Comparison of ENCODE assay signal across 8 cellular contexts in genomic region chr5:38846379-38846967, GRCh38. TPM values are rescaled to one million over a fixed set of nuclear protein-coding genes. Genes with fewer than 3 reads are reported as not detected.
DNase-seq lines count a peak whose midpoint lies in the region; ATAC-seq, FAIRE-seq and TF ChIP-seq lines count a peak whose summit lies in the region.
"Had no signal": no experiment of that assay in that cellular context is flagged by ENCODE, and none has a peak within 500 bp of the region (broad histone marks: within the 10 kb centered on the region; RNA-seq: fewer than 3 reads in every experiment).

No MANE protein-coding gene starts in this region.

- H3K36me3 ChIP-seq in adrenal gland (replicated peaks in 1 of 2) (no peaks in the 10 kb centered on the region), keratinocyte (ENCODE audit: control insufficient read depth in 2 of 2, extremely low read depth in 1 of 2, insufficient read depth in 2 of 2, low read length in 2 of 2) (peaks cover 5 to 22% of the 10 kb centered on the region in 2 experiments)

- no peak overlapping the region for H3K27ac Mint-ChIP-seq in stimulated activated naive CD8-positive, alpha-beta T cell treated with anti-CD3 and anti-CD28 coated beads, Interleukin-15, amount 100 ng/mL, for 72 hours

- peak overlapping the region; percentile 94 for H3K4me2 ChIP-seq in keratinocyte (ENCODE audit: control insufficient read depth, extremely low read depth, insufficient read depth, low read depth, low read length)

- peak overlapping the region; percentile 26 for H2AFZ ChIP-seq in keratinocyte (ENCODE audit: control insufficient read depth, low read length)

- H3K27ac ChIP-seq in adrenal gland (peak overlapping the region; percentile 73 to 99 (median 97)), keratinocyte (ENCODE audit: control insufficient read depth, insufficient read depth, low read length) (peak overlapping the region; percentile 98)
- H3K27ac ChIP-seq: HL-60 had no signal

- peak overlapping the region; percentile 95 for H3K9ac ChIP-seq in keratinocyte (ENCODE audit: control insufficient read depth, extremely low read depth, insufficient read depth, low read length)

- ATAC-seq in stimulated activated naive CD8-positive, alpha-beta T cell treated with anti-CD3 and anti-CD28 coated beads, Interleukin-15, amount 100 ng/mL, for 72 hours, result peak; percentile 35

- no peaks in the 10 kb centered on the region for H3K9me3 ChIP-seq in adrenal gland (replicated peaks in 1 of 3)
- peaks cover 3% of the 10 kb centered on the region for H3K9me3 ChIP-seq in keratinocyte (ENCODE audit: control insufficient read depth, low read depth, low read length)

- H3K27me3 Mint-ChIP-seq in stimulated activated naive CD8-positive, alpha-beta T cell treated with anti-CD3 and anti-CD28 coated beads, Interleukin-15, amount 100 ng/mL, for 72 hours, result peaks cover 71% of the 10 kb centered on the region

- peak overlapping the region; percentile 79 for H3K4me3 ChIP-seq in HFF-Myc (replicated peaks; ENCODE audit: low read depth, low read length)
- H3K4me3 ChIP-seq in adrenal gland, result peak overlapping the region in 3 of 4 donors; percentile 7 to 93 (median 64)
- peak overlapping the region; percentile 76 to 86 (median 84) for H3K4me3 ChIP-seq in keratinocyte (ENCODE audit: control insufficient read depth in 2 of 3, extremely low read depth in 1 of 3, insufficient read depth in 2 of 3, low read depth in 1 of 3, low read length in 3 of 3)

- no peak for DNase-seq in HFF-Myc (ENCODE audit: extremely low read depth, low read depth)
- DNase-seq in adrenal gland, result peak in 4 of 7 donors; percentile 37 to 48 (median 38)
- no peak for DNase-seq in keratinocyte (ENCODE audit: low read depth, low spot score)
- DNase-seq in stimulated activated naive CD8-positive, alpha-beta T cell treated with anti-CD3 and anti-CD28 coated beads, Interleukin-15, amount 100 ng/mL, for 72 hours, result no peak
- no peak for DNase-seq in middle frontal gyrus (ENCODE audit: extremely low spot score, low spot score)
- DNase-seq in NCI-H1436 treated with DMSO at 0.1 percent for 48 hours (lab: John Stamatoyannopoulos, UW), result no peak
- no peak for DNase-seq in DMS53 (lab: John Stamatoyannopoulos, UW)

- TF ChIP-seq CTCF in HFF-Myc (IDR thresholded peaks at IDR 0.05; ENCODE audit: low read depth, low read length, missing control alignments) (no peak), adrenal gland (IDR thresholded peaks at IDR 0.05) (no peak), keratinocyte (optimal IDR thresholded peaks at IDR 0.05 in 1 of 3, IDR thresholded peaks at IDR 0.05 in 1 of 3, conservative IDR thresholded peaks at IDR 0.05 in 1 of 3; ENCODE audit: extremely low read depth in 1 of 3, insufficient read depth in 2 of 3, low read length in 3 of 3) (no peak)

- 11 to 23% (median 13%) methylated on average over 20 to 22 of the region's 22 CpGs for WGBS in adrenal gland, 4 donors

- intact Hi-C loops in adrenal gland (cut with DNase I), result no loop called here

- H3K9me1 ChIP-seq in keratinocyte (ENCODE audit: control insufficient read depth, extremely low read depth, insufficient read depth, low read length), result no peaks in the 10 kb centered on the region

- H3K27me3 ChIP-seq in adrenal gland (no peaks in the 10 kb centered on the region), keratinocyte (ENCODE audit: control insufficient read depth, extremely low read depth, insufficient read depth, low read length) (no peaks in the 10 kb centered on the region)

- H3K4me3 Mint-ChIP-seq in stimulated activated naive CD8-positive, alpha-beta T cell treated with anti-CD3 and anti-CD28 coated beads, Interleukin-15, amount 100 ng/mL, for 72 hours, result peak overlapping the region; percentile 73 to 78

- dilution Hi-C loops in keratinocyte (cut with MboI; ENCODE audit: extremely low pct_ligation_motif_present, low sequenced_read_pairs), result no loop called here

- TF ChIP-seq POLR2A in adrenal gland (IDR thresholded peaks at IDR 0.05), result no peak

- peaks cover 87% of the 10 kb centered on the region for H3K79me2 ChIP-seq in keratinocyte (ENCODE audit: control insufficient read depth, insufficient read depth, low read length)

- H4K20me1 ChIP-seq in keratinocyte (ENCODE audit: control insufficient read depth, extremely low read depth, insufficient read depth, low read length), result peaks cover 8% of the 10 kb centered on the region

- peaks cover 0 to 6% of the 10 kb centered on the region in 2 donors for H3K9me3 Mint-ChIP-seq in stimulated activated naive CD8-positive, alpha-beta T cell treated with anti-CD3 and anti-CD28 coated beads, Interleukin-15, amount 100 ng/mL, for 72 hours

- H3K4me1 ChIP-seq in adrenal gland (replicated peaks in 1 of 2) (peaks cover 6 to 38% of the 10 kb centered on the region in 2 donors), keratinocyte (ENCODE audit: control insufficient read depth, extremely low read depth, insufficient read depth, low read length) (peaks cover 21% of the 10 kb centered on the region)

- no peak for FAIRE-seq in keratinocyte (lab: Jason Lieb, UNC)

- peaks cover 19% of the 10 kb centered on the region for H3K4me1 Mint-ChIP-seq in stimulated activated naive CD8-positive, alpha-beta T cell treated with anti-CD3 and anti-CD28 coated beads, Interleukin-15, amount 100 ng/mL, for 72 hours

RNA-seq across cellular contexts. Expression of gene OSMR, which starts 0.7 kb away (rescaled TPM):
- 100 to 1,000 TPM in 1 of 8 donors, 10 to 100 TPM in 7; 31.3 to 121 (median 61.9) TPM for total RNA-seq in adrenal gland
- polyA plus RNA-seq in adrenal gland, result 10 to 100 TPM; 11.9 to 81.9 (median 11.9) TPM
- 33.3 to 43.8 TPM (median 38.7 TPM) in 3 replicates for polyA plus RNA-seq in keratinocyte
- polyA plus RNA-seq in keratinocyte (2011; ENCODE audit: low read depth), result 15.5 TPM
- polyA plus RNA-seq in keratinocyte (2011; cell fraction: cytosol; rRNA removed), result 13.9 and 24.5 TPM in 2 replicates
- polyA plus RNA-seq in keratinocyte (2011; cell fraction: nucleus; rRNA removed), result 113 and 115 TPM in 2 replicates
- polyA plus RNA-seq in keratinocyte (2012; ENCODE audit: low replicate concordance), result 28.2 and 42.1 TPM in 2 replicates
- 29.4 to 79.2 TPM (median 44.1 TPM) in 3 replicates for polyA minus RNA-seq in keratinocyte
- 19.4 TPM for polyA minus RNA-seq in keratinocyte (2011; cell fraction: cytosol; rRNA and poly(A)+ RNA removed)
- 101 and 184 TPM in 2 replicates for polyA minus RNA-seq in keratinocyte (2011; cell fraction: nucleus; rRNA and poly(A)+ RNA removed)

Comparison
In these comparisons a context has a peak if more than half of its experiments do, and no peak if none do; other contexts are left out.
1. DNase-seq: peak in adrenal gland (4 of 7); none in HFF-Myc (single experiment), keratinocyte (single experiment), stimulated activated naive CD8-positive, alpha-beta T cell treated with anti-CD3 and anti-CD28 coated beads, Interleukin-15, amount 100 ng/mL, for 72 hours (0 of 2), middle frontal gyrus (single experiment), NCI-H1436 treated with DMSO at 0.1 percent for 48 hours (single experiment) and DMS53 (single experiment).
2. Peak in every context shown above with its lines, with median percentiles within 50 percentile points of each other: H3K4me3 ChIP-seq.